In the genomic region with DNA sequence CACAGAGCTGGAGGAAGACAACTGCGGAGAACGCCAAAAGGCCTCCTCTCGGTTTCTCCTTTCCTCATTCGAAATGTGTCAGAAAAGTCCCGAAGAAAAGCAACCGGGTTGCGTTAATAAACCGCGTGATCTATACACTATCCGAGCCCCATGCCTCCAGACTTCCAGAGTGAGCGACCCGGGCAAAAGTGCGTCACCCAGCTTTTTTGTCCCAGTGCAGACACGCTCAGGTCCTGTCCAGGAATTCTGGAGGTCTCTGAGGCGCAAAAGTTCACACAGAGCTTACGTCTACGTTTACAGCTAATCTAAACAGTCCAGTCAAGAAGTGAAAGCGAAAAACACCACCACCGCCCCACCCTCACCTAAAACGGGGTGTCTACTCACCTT, we compare ENCODE assay signal across 8 cellular contexts. TPM values are rescaled to one million over a fixed set of nuclear protein-coding genes. Genes with fewer than 3 reads are reported as not detected.
DNase-seq lines count a peak whose midpoint lies in the region; FAIRE-seq and TF ChIP-seq lines count a peak whose summit lies in the region.

No MANE protein-coding gene starts in this region.

- peaks cover 6% of the 10 kb centered on the region for H3K9me3 Mint-ChIP-seq in astrocyte (ENCODE audit: unreplicated experiment)

- H4K20me1 ChIP-seq in KMS-11 (ENCODE audit: insufficient read depth), result no peaks in the 10 kb centered on the region
- no peaks in the 10 kb centered on the region for H4K20me1 ChIP-seq in astrocyte (ENCODE audit: insufficient read depth, low read length)
- peaks cover 19% of the 10 kb centered on the region for H4K20me1 ChIP-seq in smooth muscle cell (ENCODE audit: low read depth)

- H3K36me3 ChIP-seq in KMS-11 (ENCODE audit: insufficient read depth) (peaks cover 6% of the 10 kb centered on the region; the same call in 1 of the 2 replicates), astrocyte (ENCODE audit: insufficient read depth, low read length) (peaks cover 20% of the 10 kb centered on the region), iPS-15b (ENCODE audit: control insufficient read depth, insufficient read depth, low read length) (peaks cover 5% of the 10 kb centered on the region), smooth muscle cell (ENCODE audit: low read depth) (peaks cover 12% of the 10 kb centered on the region)

- no peaks in the 10 kb centered on the region for H3K27me3 Mint-ChIP-seq in astrocyte (ENCODE audit: low read depth, unreplicated experiment)

- FAIRE-seq in astrocyte (lab: Jason Lieb, UNC), result no peak

- under 1% methylated on average over 20 of the region's 20 CpGs for WGBS in smooth muscle cell (ENCODE audit: low lambda C conversion rate)

- H3K27ac ChIP-seq in KMS-11 (peak overlapping the region; percentile 83), astrocyte (ENCODE audit: low read depth, low read length) (peak overlapping the region; percentile 91), smooth muscle cell (ENCODE audit: low read depth) (peak overlapping the region; percentile 96)

- no peaks in the 10 kb centered on the region for H3F3A ChIP-seq in smooth muscle cell (ENCODE audit: low read depth)

- peak overlapping the region; percentile 100 for H3K27ac Mint-ChIP-seq in astrocyte (ENCODE audit: unreplicated experiment)

- H3K4me2 ChIP-seq in KMS-11, result peak overlapping the region; percentile 44; the same call in 1 of the 2 replicates
- H3K4me2 ChIP-seq in astrocyte (ENCODE audit: low read length), result peak overlapping the region; percentile 84
- peak overlapping the region; percentile 88 for H3K4me2 ChIP-seq in smooth muscle cell

- H3K27me3 ChIP-seq in KMS-11 (ENCODE audit: insufficient read depth, low read depth) (no peaks in the 10 kb centered on the region), astrocyte (ENCODE audit: insufficient read depth, low read length) (no peaks in the 10 kb centered on the region), iPS-15b (ENCODE audit: control insufficient read depth, insufficient read depth, low read length) (no peaks in the 10 kb centered on the region), smooth muscle cell (ENCODE audit: low read depth) (no peaks in the 10 kb centered on the region)

- H3K4me1 ChIP-seq in KMS-11 (ENCODE audit: low read depth, poor library complexity, severe bottlenecking) (peaks cover 8% of the 10 kb centered on the region), astrocyte (ENCODE audit: insufficient read depth, low read length) (no peaks in the 10 kb centered on the region), iPS-15b (ENCODE audit: control insufficient read depth, insufficient read depth, low read length) (peaks cover 3% of the 10 kb centered on the region), smooth muscle cell (ENCODE audit: low read depth) (peaks cover 8% of the 10 kb centered on the region)

- H2AFZ ChIP-seq in KMS-11 (ENCODE audit: low read depth) (peak overlapping the region; percentile 73), astrocyte (ENCODE audit: low read depth, low read length) (peak overlapping the region; percentile 85), smooth muscle cell (ENCODE audit: low read depth) (peak overlapping the region; percentile 98)

- H3K4me1 Mint-ChIP-seq in astrocyte (ENCODE audit: low read depth, unreplicated experiment), result peaks cover 9% of the 10 kb centered on the region

- peaks cover 10% of the 10 kb centered on the region for H3K36me3 Mint-ChIP-seq in astrocyte (ENCODE audit: low read depth, unreplicated experiment)

- no peak overlapping the region for H3K4me3 ChIP-seq in KMS-11 (IDR thresholded peaks at IDR 0.05; ENCODE audit: insufficient read depth, low read depth, low read length)
- peak overlapping the region; percentile 97 for H3K4me3 ChIP-seq in astrocyte (ENCODE audit: insufficient read depth, low read depth, low read length)
- peak overlapping the region; percentile 99 for H3K4me3 ChIP-seq in iPS-15b (ENCODE audit: low read depth, low read length)
- peak overlapping the region; percentile 86 for H3K4me3 ChIP-seq in smooth muscle cell

- no peak for TF ChIP-seq CTCF in KMS-11 (conservative IDR thresholded peaks at IDR 0.05; ENCODE audit: low read depth, low read length)
- no peak for TF ChIP-seq CTCF in astrocyte (IDR thresholded peaks at IDR 0.05; ENCODE audit: insufficient read depth, low read depth, low read length)
- TF ChIP-seq CTCF in smooth muscle cell (IDR thresholded peaks at IDR 0.05; ENCODE audit: borderline replicate concordance, insufficient read depth, poor library complexity, severe bottlenecking), result no peak

- H3K9me3 ChIP-seq in astrocyte (ENCODE audit: insufficient read depth, low read depth, low read length) (no peaks in the 10 kb centered on the region), iPS-15b (ENCODE audit: control insufficient read depth, insufficient read depth, low read length) (no peaks in the 10 kb centered on the region), smooth muscle cell (replicated peaks; ENCODE audit: low read depth) (no peaks in the 10 kb centered on the region)

- H3K9ac ChIP-seq in KMS-11 (peak overlapping the region; percentile 75), astrocyte (ENCODE audit: low read length) (peak overlapping the region; percentile 97), iPS-15b (ENCODE audit: low read depth, low read length) (peak overlapping the region; percentile 95), smooth muscle cell (ENCODE audit: low read depth) (peak overlapping the region; percentile 98)

- peaks cover 14% of the 10 kb centered on the region for H3K79me2 ChIP-seq in KMS-11 (ENCODE audit: insufficient read depth, low read depth)
- H3K79me2 ChIP-seq in astrocyte (ENCODE audit: insufficient read depth, low read length), result peaks cover 55% of the 10 kb centered on the region
- H3K79me2 ChIP-seq in smooth muscle cell (ENCODE audit: low read depth), result peaks cover 51% of the 10 kb centered on the region

- DNase-seq in SIG-M5 treated with dmso at 0.1 percent for 504 hours (lab: John Stamatoyannopoulos, UW; ENCODE audit: unreplicated experiment), result peak; percentile 60
- no peak for DNase-seq in SIG-M5 (lab: John Stamatoyannopoulos, UW)
- peak; percentile 36 for DNase-seq in H4 (ENCODE audit: low spot score)
- DNase-seq in astrocyte (ENCODE audit: low read depth), result peak; percentile 42
- DNase-seq in smooth muscle cell (lab: John Stamatoyannopoulos, UW; ENCODE audit: unreplicated experiment), result peak; percentile 43
- DNase-seq in NK-92 (lab: John Stamatoyannopoulos, UW; ENCODE audit: unreplicated experiment), result no peak

- H3K4me3 Mint-ChIP-seq in astrocyte (ENCODE audit: unreplicated experiment), result peak overlapping the region; percentile 99

RNA-seq across cellular contexts. Expression of a gene that starts 0.4 kb away (rescaled TPM):
- total RNA-seq in H4 (2014; rRNA removed; shearing (Covaris generic)), result 14.2 and 26.6 TPM in 2 replicates
- total RNA-seq in astrocyte (76.9 and 81.9 TPM in 2 replicates), smooth muscle cell (96.0 and 110 TPM in 2 replicates)
- polyA plus RNA-seq in smooth muscle cell, result 51.3 and 72.1 TPM in 2 replicates

RNA-seq across cellular contexts. Expression of a gene that starts 48.0 kb away (rescaled TPM):
- total RNA-seq in H4 (2014; rRNA removed; shearing (Covaris generic)), result 13.4 and 13.7 TPM in 2 replicates
- total RNA-seq in astrocyte (42.7 and 43.1 TPM in 2 replicates), smooth muscle cell (38.9 and 61.7 TPM in 2 replicates)
- polyA plus RNA-seq in smooth muscle cell, result 17.4 and 20.5 TPM in 2 replicates

Comparison
In these comparisons a context has a peak if more than half of its experiments do, and no peak if none do; other contexts are left out.
1. DNase-seq: peak in SIG-M5 treated with dmso at 0.1 percent for 504 hours (single experiment), H4 (single experiment), astrocyte (single experiment) and smooth muscle cell (single experiment); none in SIG-M5 (single experiment) and NK-92 (single experiment).
2. Peak in every context shown above with its lines, with median percentiles within 50 percentile points of each other: H2AFZ ChIP-seq, H3K27ac ChIP-seq, H3K4me2 ChIP-seq and H3K9ac ChIP-seq.